Comparison of ENCODE assay signal across 8 cellular contexts in the genomic region with DNA sequence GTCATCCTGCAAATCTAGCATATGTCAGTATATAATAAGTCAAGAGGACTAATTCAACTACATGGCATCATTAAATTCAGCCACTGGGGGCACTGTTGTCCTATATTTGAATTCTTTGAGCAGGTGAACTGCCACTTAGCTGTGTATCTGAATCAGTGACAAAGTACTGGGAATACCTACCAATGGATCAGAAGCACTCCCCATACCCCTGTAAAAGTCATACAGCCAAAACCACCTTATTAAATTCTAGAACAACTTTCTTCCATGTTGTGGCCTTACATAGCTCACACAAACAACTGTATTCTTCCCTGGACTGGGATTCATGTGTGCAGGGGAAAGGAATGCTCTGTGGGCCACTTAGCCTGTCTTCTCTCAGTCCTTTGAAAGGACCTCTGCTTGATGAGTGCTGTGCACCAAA. TPM values are rescaled to one million over a fixed set of nuclear protein-coding genes. Genes with fewer than 3 reads are reported as not detected.
DNase-seq lines count a peak whose midpoint lies in the region; ATAC-seq and TF ChIP-seq lines count a peak whose summit lies in the region.

No MANE protein-coding gene starts in this region.

- intact Hi-C loops in heart left ventricle (cut with DNase I), result loop anchor here in 2 of 10 donors (5.0 to 10.0 kb wide), 2 partner anchors 112 to 150 kb away; a partner anchor contains a TSS

- no peak overlapping the region for H3K9ac ChIP-seq in MM.1S (ENCODE audit: low read length)
- H3K9ac ChIP-seq in SK-N-SH, result no peak overlapping the region

- POLR2A ChIA-PET in SK-N-SH (lab: Yijun Ruan, JAX), result no interaction called here

- H3K4me3 ChIP-seq in MM.1S (ENCODE audit: low read length) (no peak overlapping the region), SK-N-SH (ENCODE audit: low read depth in 2 of 2, low read length in 1 of 2) (no peak overlapping the region), heart left ventricle (no peak overlapping the region)

- H3K4me2 ChIP-seq in MM.1S (ENCODE audit: low read depth, low read length), result no peak overlapping the region
- H3K4me2 ChIP-seq in SK-N-SH, result no peak overlapping the region

- no peaks in the 10 kb centered on the region for H3K27me3 ChIP-seq in MM.1S (replicated peaks; ENCODE audit: insufficient read depth, low read length)
- H3K27me3 ChIP-seq in SK-N-SH (ENCODE audit: insufficient read depth), result no peaks in the 10 kb centered on the region
- no peaks in the 10 kb centered on the region for H3K27me3 ChIP-seq in heart left ventricle

- H3K27ac Mint-ChIP-seq in activated naive CD4-positive, alpha-beta T cell treated with anti-CD3 and anti-CD28 coated beads, Interleukin-2, amount 50 U/mL, for 72 hours, result no peak overlapping the region

- ATAC-seq in GM21529 (IDR thresholded peaks at IDR 0.05; ENCODE audit: unreplicated experiment) (peak; percentile 92), heart left ventricle (peak in 3 of 4 donors; percentile 65 to 85 (median 74)), HG03039 (IDR thresholded peaks at IDR 0.05; ENCODE audit: unreplicated experiment) (no peak)
- peak; percentile 82 to 85 for ATAC-seq in activated naive CD4-positive, alpha-beta T cell treated with anti-CD3 and anti-CD28 coated beads, Interleukin-2, amount 50 U/mL, for 72 hours

- H3K27ac ChIP-seq in MM.1S (ENCODE audit: low read length) (no peak overlapping the region), SK-N-SH (ENCODE audit: low read depth in 2 of 2, low read length in 1 of 2) (no peak overlapping the region), heart left ventricle (no peak overlapping the region)

- no peaks in the 10 kb centered on the region for H4K20me1 ChIP-seq in MM.1S (ENCODE audit: insufficient read depth, low read length)
- no peaks in the 10 kb centered on the region for H4K20me1 ChIP-seq in SK-N-SH (ENCODE audit: insufficient read depth)

- peak; percentile 76 for TF ChIP-seq RAD21 in SK-N-SH (IDR thresholded peaks at IDR 0.05; ENCODE audit: low read length)

- CTCF ChIA-PET in SK-N-SH (lab: Yijun Ruan, JAX), result interaction anchor here (0.5 to 2.9 kb wide), 30 partner anchors 8 to 992 kb away, joined by 3 to 20 read pairs (median 3); a partner anchor contains a TSS

- H3K9me3 ChIP-seq in MM.1S (replicated peaks; ENCODE audit: insufficient read depth, low read length), result no peaks in the 10 kb centered on the region
- no peaks in the 10 kb centered on the region for H3K9me3 ChIP-seq in SK-N-SH
- no peaks in the 10 kb centered on the region for H3K9me3 ChIP-seq in heart left ventricle

- no peaks in the 10 kb centered on the region for H3K9me2 ChIP-seq in MM.1S (replicated peaks; ENCODE audit: insufficient read depth, low read length)
- no peaks in the 10 kb centered on the region for H3K9me2 ChIP-seq in SK-N-SH

- H3K36me3 Mint-ChIP-seq in activated naive CD4-positive, alpha-beta T cell treated with anti-CD3 and anti-CD28 coated beads, Interleukin-2, amount 50 U/mL, for 72 hours, result no peaks in the 10 kb centered on the region

- no peaks in the 10 kb centered on the region for H3K79me2 ChIP-seq in MM.1S (ENCODE audit: low read length)
- H3K79me2 ChIP-seq in SK-N-SH (ENCODE audit: insufficient read depth), result no peaks in the 10 kb centered on the region

- TF ChIP-seq CTCF in MM.1S (IDR thresholded peaks at IDR 0.05; ENCODE audit: low read length), result peak; percentile 70
- TF ChIP-seq CTCF in SK-N-SH (IDR thresholded peaks at IDR 0.05), result peak; percentile 79
- TF ChIP-seq CTCF in heart left ventricle (IDR thresholded peaks at IDR 0.05), result peak; percentile 62 to 86 (median 76)

- TF ChIP-seq EP300 in SK-N-SH (IDR thresholded peaks at IDR 0.05; ENCODE audit: borderline replicate concordance in 1 of 2, low read depth in 1 of 2, low read length in 1 of 2), result no peak

- H3K9me3 Mint-ChIP-seq in activated naive CD4-positive, alpha-beta T cell treated with anti-CD3 and anti-CD28 coated beads, Interleukin-2, amount 50 U/mL, for 72 hours, result peaks cover 0 to 4% of the 10 kb centered on the region in 2 donors

- peak; percentile 10 for DNase-seq in DMS114 treated with DMSO at 0.1 percent for 48 hours (lab: John Stamatoyannopoulos, UW; ENCODE audit: unreplicated experiment)
- peak; percentile 82 for DNase-seq in MM.1S
- peak; percentile 68 for DNase-seq in SK-N-SH
- DNase-seq in activated naive CD4-positive, alpha-beta T cell treated with anti-CD3 and anti-CD28 coated beads, Interleukin-2, amount 50 U/mL, for 72 hours (ENCODE audit: low spot score in 2 of 2), result peak in 1 of 2 donors; percentile 78
- peak in 4 of 5 donors; percentile 30 to 61 (median 52) for DNase-seq in heart left ventricle
- peak; percentile 47 for DNase-seq in retina

- no peaks in the 10 kb centered on the region for H3F3A ChIP-seq in MM.1S (ENCODE audit: insufficient read depth, low read length)
- no peaks in the 10 kb centered on the region for H3F3A ChIP-seq in SK-N-SH (replicated peaks; ENCODE audit: insufficient read depth)

- H3K4me1 ChIP-seq in MM.1S (ENCODE audit: low read length), result no peaks in the 10 kb centered on the region
- no peaks in the 10 kb centered on the region for H3K4me1 ChIP-seq in SK-N-SH (ENCODE audit: control insufficient read depth in 1 of 2, insufficient read depth in 2 of 2, low read depth in 1 of 2, low read length in 1 of 2)
- H3K4me1 ChIP-seq in heart left ventricle, result peaks cover 0 to 4% (median 0%) of the 10 kb centered on the region in 12 donors

- no peak for TF ChIP-seq POLR2A in heart left ventricle (IDR thresholded peaks at IDR 0.05)

- no peak overlapping the region for H2AFZ ChIP-seq in MM.1S (ENCODE audit: low read length)
- H2AFZ ChIP-seq in SK-N-SH (ENCODE audit: low read depth), result no peak overlapping the region

- H3K36me3 ChIP-seq in MM.1S (replicated peaks; ENCODE audit: insufficient read depth, low read length), result no peaks in the 10 kb centered on the region
- H3K36me3 ChIP-seq in SK-N-SH (replicated peaks in 1 of 2; ENCODE audit: control insufficient read depth in 1 of 2, insufficient read depth in 2 of 2, low read length in 1 of 2), result no peaks in the 10 kb centered on the region
- H3K36me3 ChIP-seq in heart left ventricle, result peaks cover 0 to 6% (median 0%) of the 10 kb centered on the region in 9 donors

TF ChIP-seq in SK-N-SH, 30 proteins besides CTCF, POLR2A, EP300 and RAD21:
- TF ChIP-seq TEAD4 (IDR thresholded peaks at IDR 0.05; ENCODE audit: borderline replicate concordance, insufficient read depth) (no peak), SIN3A (IDR thresholded peaks at IDR 0.05; ENCODE audit: borderline replicate concordance, low read depth, low read length) (no peak), FOXM1 (IDR thresholded peaks at IDR 0.05; ENCODE audit: low read depth) (no peak), NRF1 (IDR thresholded peaks at IDR 0.05; ENCODE audit: low read depth, low read length) (no peak), MEF2A (IDR thresholded peaks at IDR 0.05; ENCODE audit: borderline replicate concordance, low read depth) (no peak), ELF1 (IDR thresholded peaks at IDR 0.05) (no peak), SMC3 (IDR thresholded peaks at IDR 0.05; ENCODE audit: low read depth, low read length) (peak; percentile 30; the same call in 1 of the 2 replicates), RCOR1 (IDR thresholded peaks at IDR 0.05; ENCODE audit: low read length) (peak; percentile 35; the same call in 1 of the 2 replicates), TCF12 (IDR thresholded peaks at IDR 0.05) (no peak), POLR2AphosphoS5 (IDR thresholded peaks at IDR 0.05; ENCODE audit: low read depth, low read length) (no peak)
- TF ChIP-seq, protein P1, sequence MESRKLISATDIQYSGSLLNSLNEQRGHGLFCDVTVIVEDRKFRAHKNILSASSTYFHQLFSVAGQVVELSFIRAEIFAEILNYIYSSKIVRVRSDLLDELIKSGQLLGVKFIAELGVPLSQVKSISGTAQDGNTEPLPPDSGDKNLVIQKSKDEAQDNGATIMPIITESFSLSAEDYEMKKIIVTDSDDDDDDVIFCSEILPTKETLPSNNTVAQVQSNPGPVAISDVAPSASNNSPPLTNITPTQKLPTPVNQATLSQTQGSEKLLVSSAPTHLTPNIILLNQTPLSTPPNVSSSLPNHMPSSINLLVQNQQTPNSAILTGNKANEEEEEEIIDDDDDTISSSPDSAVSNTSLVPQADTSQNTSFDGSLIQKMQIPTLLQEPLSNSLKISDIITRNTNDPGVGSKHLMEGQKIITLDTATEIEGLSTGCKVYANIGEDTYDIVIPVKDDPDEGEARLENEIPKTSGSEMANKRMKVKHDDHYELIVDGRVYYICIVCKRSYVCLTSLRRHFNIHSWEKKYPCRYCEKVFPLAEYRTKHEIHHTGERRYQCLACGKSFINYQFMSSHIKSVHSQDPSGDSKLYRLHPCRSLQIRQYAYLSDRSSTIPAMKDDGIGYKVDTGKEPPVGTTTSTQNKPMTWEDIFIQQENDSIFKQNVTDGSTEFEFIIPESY (IDR thresholded peaks at IDR 0.05; ENCODE audit: borderline replicate concordance, low read depth), result no peak
- TF ChIP-seq, protein P2, sequence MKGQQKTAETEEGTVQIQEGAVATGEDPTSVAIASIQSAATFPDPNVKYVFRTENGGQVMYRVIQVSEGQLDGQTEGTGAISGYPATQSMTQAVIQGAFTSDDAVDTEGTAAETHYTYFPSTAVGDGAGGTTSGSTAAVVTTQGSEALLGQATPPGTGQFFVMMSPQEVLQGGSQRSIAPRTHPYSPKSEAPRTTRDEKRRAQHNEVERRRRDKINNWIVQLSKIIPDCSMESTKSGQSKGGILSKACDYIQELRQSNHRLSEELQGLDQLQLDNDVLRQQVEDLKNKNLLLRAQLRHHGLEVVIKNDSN (IDR thresholded peaks at IDR 0.05; ENCODE audit: borderline replicate concordance, low read depth), result no peak
- TF ChIP-seq, protein P3, sequence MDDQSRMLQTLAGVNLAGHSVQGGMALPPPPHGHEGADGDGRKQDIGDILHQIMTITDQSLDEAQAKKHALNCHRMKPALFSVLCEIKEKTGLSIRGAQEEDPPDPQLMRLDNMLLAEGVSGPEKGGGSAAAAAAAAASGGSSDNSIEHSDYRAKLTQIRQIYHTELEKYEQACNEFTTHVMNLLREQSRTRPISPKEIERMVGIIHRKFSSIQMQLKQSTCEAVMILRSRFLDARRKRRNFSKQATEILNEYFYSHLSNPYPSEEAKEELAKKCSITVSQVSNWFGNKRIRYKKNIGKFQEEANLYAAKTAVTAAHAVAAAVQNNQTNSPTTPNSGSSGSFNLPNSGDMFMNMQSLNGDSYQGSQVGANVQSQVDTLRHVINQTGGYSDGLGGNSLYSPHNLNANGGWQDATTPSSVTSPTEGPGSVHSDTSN (IDR thresholded peaks at IDR 0.05), result no peak

RNA-seq across cellular contexts. Expression of a gene that starts 57.4 kb away (rescaled TPM):
- polyA plus RNA-seq in SK-N-SH (2012; rRNA removed), result 8.8 and 11.2 TPM in 2 replicates
- polyA plus RNA-seq in SK-N-SH (2012; cell fraction: cytosol; rRNA removed), result 9.6 and 9.8 TPM in 2 replicates
- 7.7 and 8.9 TPM in 2 replicates for polyA plus RNA-seq in SK-N-SH (2012; cell fraction: nucleus; rRNA removed)
- 1 to 10 TPM; 2.0 to 3.6 TPM for total RNA-seq in activated naive CD4-positive, alpha-beta T cell treated with anti-CD3 and anti-CD28 coated beads, Interleukin-2, amount 50 U/mL, for 72 hours
- total RNA-seq in heart left ventricle, result 1 to 10 TPM; 2.4 to 5.4 (median 3.6) TPM
- polyA plus RNA-seq in heart left ventricle, result 1 to 10 TPM; 1.0 to 2.6 TPM
